ENCODE assay signal across 9 cellular contexts in genomic region chr10:5547934-5548660, GRCh38. TPM values are rescaled to one million over a fixed set of nuclear protein-coding genes. Genes with fewer than 3 reads are reported as not detected.
A peak's percentile ranks its signal among the peaks of the same experiment; 100 is the strongest.
DNase-seq lines count a peak whose midpoint lies in the region; ATAC-seq and TF ChIP-seq lines count a peak whose summit lies in the region.
"Had no signal": no experiment of that assay in that cellular context is flagged by ENCODE, and none has a peak within 500 bp of the region (broad histone marks: within the 10 kb centered on the region; RNA-seq: fewer than 3 reads in every experiment).

No MANE protein-coding gene starts in this region.

- ATAC-seq in omental fat pad (ENCODE audit: low FRiP score) = peak; percentile 25
- no peak for ATAC-seq in GM18502 (IDR thresholded peaks at IDR 0.05; ENCODE audit: poor library complexity, unreplicated experiment)
- ATAC-seq in HG03439 (IDR thresholded peaks at IDR 0.05; ENCODE audit: unreplicated experiment) = no peak

- H3K27me3 ChIP-seq in esophagus (ENCODE audit: control insufficient read depth in 1 of 2, insufficient read depth in 2 of 2, low read length in 2 of 2) = no peaks in the 10 kb centered on the region

- DNase-seq in COLO668 (lab: John Stamatoyannopoulos, UW; ENCODE audit: unreplicated experiment) (peak; percentile 67), NCI-H748 treated with DMSO at 0.1 percent for 48 hours (lab: John Stamatoyannopoulos, UW) (peak; percentile 63), omental fat pad (ENCODE audit: low spot score) (no peak), hypothalamus (lab: John Stamatoyannopoulos, UW) (no peak), globus pallidus (ENCODE audit: low spot score) (no peak)
- DNase-seq: hippocampal formation had no signal

- H3K9me3 ChIP-seq in esophagus (ENCODE audit: control insufficient read depth in 2 of 2, insufficient read depth in 1 of 2, low read depth in 1 of 2, low read length in 1 of 2) = no peaks in the 10 kb centered on the region

- peaks cover 15 to 46% of the 10 kb centered on the region in 2 donors for H3K4me1 ChIP-seq in esophagus (ENCODE audit: control insufficient read depth in 2 of 2, insufficient read depth in 2 of 2, low read length in 1 of 2)

- no peaks in the 10 kb centered on the region for H3K36me3 ChIP-seq in esophagus (ENCODE audit: control insufficient read depth in 2 of 2, insufficient read depth in 2 of 2, low read length in 1 of 2)

- no peak overlapping the region for H3K4me3 ChIP-seq in esophagus (ENCODE audit: low read depth in 1 of 2, low read length in 2 of 2)

- 39 to 45% methylated on average over 16 of the region's 16 CpGs for WGBS in esophagus, 2 donors

- peak overlapping the region; percentile 95 to 97 for H3K27ac ChIP-seq in esophagus (ENCODE audit: low read depth in 2 of 2, low read length in 1 of 2)

- no peak for TF ChIP-seq CTCF in omental fat pad (IDR thresholded peaks at IDR 0.05)

RNA-seq across cellular contexts. Expression of gene CALML3, which starts 23.3 kb away (rescaled TPM):
- 100 to 1,000 TPM; 224 to 330 TPM for polyA plus RNA-seq in esophagus
- total RNA-seq in omental fat pad = not detected

RNA-seq across cellular contexts. Expression of gene CALML5, which starts 48.7 kb away (rescaled TPM):
- polyA plus RNA-seq in esophagus = 100 to 1,000 TPM in 1 of 2 donors, 10 to 100 TPM in 1; 75.9 to 185 TPM
- total RNA-seq in omental fat pad = not detected

Comparison
In these comparisons a context has a peak if more than half of its experiments do, and no peak if none do; other contexts are left out.
1. DNase-seq: peak in COLO668 (single experiment) and NCI-H748 treated with DMSO at 0.1 percent for 48 hours (single experiment); none in omental fat pad (single experiment), hypothalamus (0 of 51) and globus pallidus (single experiment).